ENCODE assay signal across 8 cellular contexts in the genomic region with DNA sequence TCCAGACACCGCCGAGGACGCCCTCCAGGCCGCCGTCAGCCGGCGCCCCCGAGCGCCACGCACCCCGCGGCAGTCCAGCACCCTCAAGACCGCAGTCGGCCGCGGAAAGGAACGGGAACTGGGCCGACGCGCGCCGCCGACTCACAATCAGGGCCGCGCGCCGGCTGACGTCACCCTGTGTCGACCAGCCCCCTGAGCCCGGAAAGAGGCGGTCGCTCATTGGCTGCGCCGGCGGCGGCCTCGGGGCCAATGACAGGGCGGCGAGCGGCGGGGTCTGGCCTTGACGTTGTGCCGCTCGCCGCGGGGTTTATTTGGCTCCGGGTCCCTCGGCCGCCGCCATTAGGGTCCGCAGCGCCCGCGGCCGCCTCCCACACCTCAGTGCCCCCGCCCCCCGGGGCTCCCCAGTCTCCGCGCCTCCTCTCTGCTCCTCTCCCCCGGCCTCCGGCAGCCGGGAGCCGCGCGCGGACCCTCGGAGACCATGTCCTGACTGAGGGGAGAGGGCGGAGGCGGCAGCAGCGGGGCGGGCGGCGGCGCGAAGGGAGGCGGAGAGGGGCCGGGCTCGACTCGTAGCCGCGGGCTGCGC. TPM values are rescaled to one million over a fixed set of nuclear protein-coding genes. Genes with fewer than 3 reads are reported as not detected.
DNase-seq lines count a peak whose midpoint lies in the region; ATAC-seq, FAIRE-seq and TF ChIP-seq lines count a peak whose summit lies in the region.

No MANE protein-coding gene starts in this region.

- WGBS in mesodermal cell (ENCODE audit: insufficient coverage in 2 of 2), 2 experiments = 0% methylated on average over 33 to 38 of the region's 82 CpGs

- no peaks in the 10 kb centered on the region for H3K27me3 ChIP-seq in NT2/D1 (ENCODE audit: insufficient read depth, insufficient read length)

- H3K4me3 ChIP-seq in NT2/D1 (ENCODE audit: insufficient read length, low read depth) (peak overlapping the region; percentile 75), mesodermal cell (ENCODE audit: extremely low read depth, insufficient read depth, low read length, poor library complexity, severe bottlenecking) (peak overlapping the region; percentile 91)

- in situ Hi-C loops in Caki2 (cut with HindIII; ENCODE audit: low pct_unique_long_range_greater_than_20kb, low sequenced_read_pairs) = no loop called here

- no peaks in the 10 kb centered on the region for H3K9me3 Mint-ChIP-seq in endothelial cell (ENCODE audit: unreplicated experiment)

- H3K27ac Mint-ChIP-seq in endothelial cell (ENCODE audit: unreplicated experiment) = peak overlapping the region; percentile 90

- no peak for FAIRE-seq in HTR-8/SVneo (lab: Jason Lieb, UNC)

- H3K9ac ChIP-seq in NT2/D1 (ENCODE audit: insufficient read length, low read depth) = peak overlapping the region; percentile 95

- peak; percentile 96 for ATAC-seq in GM21381 (IDR thresholded peaks at IDR 0.05; ENCODE audit: unreplicated experiment)

- peaks cover 31% of the 10 kb centered on the region for H3K4me1 Mint-ChIP-seq in endothelial cell (ENCODE audit: unreplicated experiment)

- H3K4me1 ChIP-seq in NT2/D1 (ENCODE audit: insufficient read depth, insufficient read length) (no peaks in the 10 kb centered on the region), mesodermal cell (ENCODE audit: control insufficient read depth, insufficient read depth, low read length, poor library complexity, severe bottlenecking) (peaks cover 3% of the 10 kb centered on the region)

- H3K36me3 ChIP-seq in NT2/D1 (ENCODE audit: insufficient read depth, insufficient read length, low read length) = no peaks in the 10 kb centered on the region
- peaks cover 7% of the 10 kb centered on the region for H3K36me3 ChIP-seq in mesodermal cell (ENCODE audit: control insufficient read depth, insufficient read depth, low read length)

- peaks cover 24% of the 10 kb centered on the region for H3K27me3 Mint-ChIP-seq in endothelial cell (ENCODE audit: unreplicated experiment)

- H3K36me3 Mint-ChIP-seq in endothelial cell (ENCODE audit: low read depth, unreplicated experiment) = peaks cover 10% of the 10 kb centered on the region

- peak overlapping the region; percentile 93 for H3K27ac ChIP-seq in mesodermal cell (ENCODE audit: low read depth, low read length, severe bottlenecking)

- no peak for TF ChIP-seq CTCF in endothelial cell (IDR thresholded peaks at IDR 0.05; ENCODE audit: unreplicated experiment)

- H3K9me3 ChIP-seq in NT2/D1 (ENCODE audit: insufficient read depth, low read length) (no peaks in the 10 kb centered on the region), mesodermal cell (ENCODE audit: control insufficient read depth, low read length) (no peaks in the 10 kb centered on the region)

- H3K4me3 Mint-ChIP-seq in endothelial cell (ENCODE audit: unreplicated experiment) = peak overlapping the region; percentile 91

- DNase-seq in Caki2 (ENCODE audit: low read depth) = peak; percentile 93
- peak; percentile 96 for DNase-seq in HTR-8/SVneo (ENCODE audit: insufficient read length, low spot score)
- DNase-seq in NT2/D1 (ENCODE audit: low read depth, low spot score) = peak; percentile 87
- DNase-seq in activated CD8-positive, alpha-beta memory T cell treated with anti-CD3 and anti-CD28 coated beads, Interleukin-2, amount 50 U/mL, for 4 hours = peak; percentile 98
- DNase-seq in endothelial cell (ENCODE audit: low spot score) = peak; percentile 99
- DNase-seq in stimulated activated CD8-positive, alpha-beta memory T cell treated with anti-CD3 and anti-CD28 coated beads, Interleukin-15, amount 100 ng/mL, for 24 hours (ENCODE audit: low read depth) = peak; percentile 95

RNA-seq across cellular contexts. Expression of gene ZRANB1, which starts 25.2 kb away (rescaled TPM):
- total RNA-seq in Caki2 (2014; rRNA removed; shearing (Covaris generic); ENCODE audit: low replicate concordance) = 12.2 and 13.6 TPM in 2 replicates
- total RNA-seq in endothelial cell (ENCODE audit: unreplicated experiment) = 22.4 TPM
- polyA plus RNA-seq in mesodermal cell (2013, experiment 1 of 2) = 19.0 TPM
- 18.6 TPM for polyA plus RNA-seq in mesodermal cell (2013, experiment 2 of 2)

Comparison
In these comparisons a context has a peak if more than half of its experiments do, and no peak if none do; other contexts are left out.
1. Peak in every context shown above with its lines: DNase-seq, ATAC-seq, H3K4me3 ChIP-seq and H3K27ac ChIP-seq.